ENCODE assay signal across 12 cellular contexts in genomic region chr19:5973867-5974635, GRCh38. TPM values are rescaled to one million over a fixed set of nuclear protein-coding genes. Genes with fewer than 3 reads are reported as not detected.
A peak's percentile ranks its signal among the peaks of the same experiment; 100 is the strongest.
DNase-seq lines count a peak whose midpoint lies in the region; ATAC-seq, FAIRE-seq and TF ChIP-seq lines count a peak whose summit lies in the region.
"Had no signal": no experiment of that assay in that cellular context is flagged by ENCODE, and none has a peak within 500 bp of the region (broad histone marks: within the 10 kb centered on the region; RNA-seq: fewer than 3 reads in every experiment).

No MANE protein-coding gene starts in this region.

- no peak for FAIRE-seq in HepG2 (lab: Jason Lieb, UNC)
- FAIRE-seq: TTC549 had no signal

- 82% methylated on average over 8 of the region's 15 CpGs for WGBS in HepG2 (ENCODE audit: low lambda C conversion rate)
- 91% methylated on average over 5 of the region's 15 CpGs for WGBS in right lobe of liver (ENCODE audit: insufficient coverage, low coverage, low lambda C conversion rate, missing lambda C conversion rate)

- POLR2A ChIA-PET in HepG2 (lab: Yijun Ruan, JAX), result interaction anchor here (1.0 to 4.1 kb wide), 13 partner anchors 8 to 146 kb away, joined by 3 to 30 read pairs (median 5); partner anchors contain the start of genes NDUFA11 and VMAC

- TF ChIP-seq POLR2A in HepG2 (IDR thresholded peaks at IDR 0.05; ENCODE audit: insufficient read depth in 1 of 2, low read depth in 2 of 2, low read length in 2 of 2) (no peak), right lobe of liver (IDR thresholded peaks at IDR 0.05) (no peak)

- H3K27ac ChIP-seq in HepG2 (ENCODE audit: extremely low read length, insufficient read depth, low read length), result peak overlapping the region; percentile 72
- no peak overlapping the region for H3K27ac ChIP-seq in right lobe of liver
- H3K27ac ChIP-seq in lower lobe of right lung, result no peak overlapping the region
- no peak overlapping the region for H3K27ac ChIP-seq in upper lobe of right lung

- peaks cover 94% of the 10 kb centered on the region for H3K79me2 ChIP-seq in HepG2 (ENCODE audit: insufficient read depth, low read length)

- no peak for DNase-seq in HepG2 (ENCODE audit: low spot score)
- no peak for DNase-seq in right lobe of liver
- DNase-seq in activated T-helper 1 cell treated with anti-CD3 and anti-CD28 coated beads, Interleukin-12 subunit alpha, Interleukin-12 subunit beta, Interleukin-2, Interleukin-4 antibody, amounts not matched to agents 30 ng/mL and 10 ng/mL and 1 ng/mL, durations not matched to agents 14 hours and 24 hours and 36 hours (ENCODE audit: low spot score), result no peak
- DNase-seq in lower lobe of right lung, result peak; percentile 28
- no peak for DNase-seq in type B pancreatic cell (ENCODE audit: extremely low spot score, unreplicated experiment)
- no peak for DNase-seq in stimulated activated naive CD4-positive, alpha-beta T cell (lab: John Stamatoyannopoulos, UW)
- no peak for DNase-seq in upper lobe of right lung
- DNase-seq: KG1, NCI-H1436 treated with DMSO at 0.1 percent for 48 hours, SHP77 treated with DMSO at 0.1 percent for 48 hours had no signal

- no peaks in the 10 kb centered on the region; a peak in 1 of 5 replicates for H3K27me3 ChIP-seq in HepG2 (ENCODE audit: control insufficient read depth in 1 of 2, insufficient read depth in 2 of 2, low read length in 2 of 2)
- H3K27me3 ChIP-seq in right lobe of liver, result no peaks in the 10 kb centered on the region
- no peaks in the 10 kb centered on the region for H3K27me3 ChIP-seq in lower lobe of right lung (ENCODE audit: low read depth)
- no peaks in the 10 kb centered on the region for H3K27me3 ChIP-seq in upper lobe of right lung

- no TSS peak for BruUV-seq in HepG2 (replicated peaks; lab: Mats Ljungman, UMichigan)

- H3K4me3 ChIP-seq in HepG2 (replicated peaks in 1 of 3; ENCODE audit: insufficient read depth in 1 of 3, low read depth in 2 of 3, low read length in 3 of 3) (peak overlapping the region in 2 of 3 experiments; percentile 39 to 87; a peak in 3 of 6 replicates), right lobe of liver (no peak overlapping the region), lower lobe of right lung (no peak overlapping the region), upper lobe of right lung (no peak overlapping the region)

- H3K9me3 ChIP-seq in HepG2 (ENCODE audit: low read length) (no peaks in the 10 kb centered on the region), right lobe of liver (no peaks in the 10 kb centered on the region), lower lobe of right lung (no peaks in the 10 kb centered on the region), upper lobe of right lung (no peaks in the 10 kb centered on the region)

- H3K36me3 Mint-ChIP-seq in activated T-helper 1 cell treated with anti-CD3 and anti-CD28 coated beads, Interleukin-12 subunit alpha, Interleukin-12 subunit beta, Interleukin-2, Interleukin-4 antibody, amounts not matched to agents 30 ng/mL and 10 ng/mL and 1 ng/mL, durations not matched to agents 14 hours and 24 hours and 36 hours (ENCODE audit: low read depth), result peaks cover 31% of the 10 kb centered on the region
- H3K36me3 Mint-ChIP-seq in type B pancreatic cell, result peaks cover 5% of the 10 kb centered on the region

- H2AFZ ChIP-seq in HepG2 (ENCODE audit: low read length), result no peak overlapping the region

- CTCF ChIA-PET in HepG2 (lab: Yijun Ruan, JAX; ENCODE audit: low intra/inter-chr PET ratio, low total read pairs), result no interaction called here

- in situ Hi-C loops in HepG2 (cut with HindIII; ENCODE audit: extremely low pct_ligation_motif_present, low pct_unique_long_range_greater_than_20kb), result no loop called here

- peaks cover 65% of the 10 kb centered on the region for H3K4me1 Mint-ChIP-seq in activated T-helper 1 cell treated with anti-CD3 and anti-CD28 coated beads, Interleukin-12 subunit alpha, Interleukin-12 subunit beta, Interleukin-2, Interleukin-4 antibody, amounts not matched to agents 30 ng/mL and 10 ng/mL and 1 ng/mL, durations not matched to agents 14 hours and 24 hours and 36 hours (ENCODE audit: low read depth)
- H3K4me1 Mint-ChIP-seq in type B pancreatic cell (ENCODE audit: unreplicated experiment), result peaks cover 26% of the 10 kb centered on the region

- H3K9ac ChIP-seq in HepG2 (ENCODE audit: insufficient read depth, low read depth, low read length), result peak overlapping the region; percentile 34; the same call in 1 of the 2 replicates

- no peaks in the 10 kb centered on the region for H3K9me3 Mint-ChIP-seq in activated T-helper 1 cell treated with anti-CD3 and anti-CD28 coated beads, Interleukin-12 subunit alpha, Interleukin-12 subunit beta, Interleukin-2, Interleukin-4 antibody, amounts not matched to agents 30 ng/mL and 10 ng/mL and 1 ng/mL, durations not matched to agents 14 hours and 24 hours and 36 hours
- no peaks in the 10 kb centered on the region for H3K9me3 Mint-ChIP-seq in type B pancreatic cell

- peak overlapping the region; percentile 98 for H3K4me3 Mint-ChIP-seq in activated T-helper 1 cell treated with anti-CD3 and anti-CD28 coated beads, Interleukin-12 subunit alpha, Interleukin-12 subunit beta, Interleukin-2, Interleukin-4 antibody, amounts not matched to agents 30 ng/mL and 10 ng/mL and 1 ng/mL, durations not matched to agents 14 hours and 24 hours and 36 hours
- H3K4me3 Mint-ChIP-seq in type B pancreatic cell, result peak overlapping the region; percentile 93

- peak overlapping the region; percentile 99 for H3K4me2 ChIP-seq in HepG2 (ENCODE audit: low read depth, low read length)

- H3K27me3 Mint-ChIP-seq in activated T-helper 1 cell treated with anti-CD3 and anti-CD28 coated beads, Interleukin-12 subunit alpha, Interleukin-12 subunit beta, Interleukin-2, Interleukin-4 antibody, amounts not matched to agents 30 ng/mL and 10 ng/mL and 1 ng/mL, durations not matched to agents 14 hours and 24 hours and 36 hours (ENCODE audit: insufficient read depth), result no peaks in the 10 kb centered on the region
- H3K27me3 Mint-ChIP-seq in type B pancreatic cell, result no peaks in the 10 kb centered on the region

- peaks cover 38% of the 10 kb centered on the region for H4K20me1 ChIP-seq in HepG2 (ENCODE audit: insufficient read depth, low read length)

- no peak for ATAC-seq in HepG2
- no peak for ATAC-seq in right lobe of liver
- no peak for ATAC-seq in lower lobe of right lung
- ATAC-seq in upper lobe of right lung, result no peak
- no peak for ATAC-seq in HG03025 (IDR thresholded peaks at IDR 0.05; ENCODE audit: low FRiP score, unreplicated experiment)

- no peak for TF ChIP-seq RAD21 in HepG2 (CRISPR knock-in tag; IDR thresholded peaks at IDR 0.05)

- peaks cover 86% of the 10 kb centered on the region for H3K4me1 ChIP-seq in HepG2 (ENCODE audit: insufficient read depth, low read length)
- H3K4me1 ChIP-seq in right lobe of liver, result peaks cover 0 to 34% (median 7%) of the 10 kb centered on the region in 4 donors
- peaks cover 59% of the 10 kb centered on the region for H3K4me1 ChIP-seq in lower lobe of right lung
- peaks cover 44% of the 10 kb centered on the region for H3K4me1 ChIP-seq in upper lobe of right lung

- peaks cover 10 to 39% of the 10 kb centered on the region in 2 experiments for H3K36me3 ChIP-seq in HepG2 (replicated peaks in 1 of 2; ENCODE audit: control insufficient read depth in 1 of 2, insufficient read depth in 2 of 2, low read length in 2 of 2)
- H3K36me3 ChIP-seq in right lobe of liver, result no peaks in the 10 kb centered on the region
- H3K36me3 ChIP-seq in lower lobe of right lung, result peaks cover 37% of the 10 kb centered on the region
- peaks cover 24% of the 10 kb centered on the region for H3K36me3 ChIP-seq in upper lobe of right lung

- no peak for TF ChIP-seq EP300 in HepG2 (IDR thresholded peaks at IDR 0.05; ENCODE audit: low read depth in 2 of 2, low read length in 2 of 2)
- no peak for TF ChIP-seq EP300 in HepG2 (CRISPR knock-in tag; IDR thresholded peaks at IDR 0.05; ENCODE audit: borderline replicate concordance)

- peak overlapping the region; percentile 79 for H3K27ac Mint-ChIP-seq in activated T-helper 1 cell treated with anti-CD3 and anti-CD28 coated beads, Interleukin-12 subunit alpha, Interleukin-12 subunit beta, Interleukin-2, Interleukin-4 antibody, amounts not matched to agents 30 ng/mL and 10 ng/mL and 1 ng/mL, durations not matched to agents 14 hours and 24 hours and 36 hours
- H3K27ac Mint-ChIP-seq in type B pancreatic cell, result peak overlapping the region; percentile 56

- TF ChIP-seq CTCF in HepG2 (CRISPR knock-in tag; IDR thresholded peaks at IDR 0.05) (no peak), right lobe of liver (IDR thresholded peaks at IDR 0.05) (no peak), lower lobe of right lung (IDR thresholded peaks at IDR 0.05) (no peak), type B pancreatic cell (conservative IDR thresholded peaks at IDR 0.05) (no peak), upper lobe of right lung (IDR thresholded peaks at IDR 0.05) (no peak)

- intact Hi-C loops in HepG2 (cut with micrococcal nuclease; ENCODE audit: unreplicated experiment) (no loop called here), right lobe of liver (cut with DNase I) (no loop called here), lower lobe of right lung (cut with DNase I) (no loop called here), upper lobe of right lung (cut with DNase I) (no loop called here)
- intact Hi-C loops in activated T-helper 1 cell treated with anti-CD3 and anti-CD28 coated beads, Interleukin-12 subunit alpha, Interleukin-12 subunit beta, Interleukin-2, Interleukin-4 antibody, amounts not matched to agents 30 ng/mL and 10 ng/mL and 1 ng/mL, durations not matched to agents 14 hours and 24 hours and 36 hours (cut with micrococcal nuclease), result no loop called here

RNA-seq across cellular contexts. Expression of gene RANBP3, which starts 3.9 kb away (rescaled TPM):
- 37.2 and 39.5 TPM in 2 replicates for total RNA-seq in HepG2 (2016; rRNA removed; fragmentation: Illumina TruSeq; extraction: Trizol)
- 15.1 and 18.2 TPM in 2 replicates for total RNA-seq in HepG2 (2016; cell fraction: cytosol; rRNA removed; fragmentation: Illumina TruSeq; extraction: Trizol; ENCODE audit: low read depth)
- total RNA-seq in HepG2 (2016; cell fraction: insoluble cytoplasmic fraction; rRNA removed; fragmentation: Illumina TruSeq; extraction: Trizol), result 27.1 and 40.8 TPM in 2 replicates
- total RNA-seq in HepG2 (2016; cell fraction: membrane; rRNA removed; fragmentation: Illumina TruSeq; extraction: Trizol), result 19.4 and 20.4 TPM in 2 replicates
- 47.7 and 56.8 TPM in 2 replicates for total RNA-seq in HepG2 (2016; cell fraction: nucleus; rRNA removed; fragmentation: Illumina TruSeq; extraction: Trizol)
- polyA plus RNA-seq in HepG2 (2011; rRNA removed), result 149 and 151 TPM in 2 replicates
- 91.7 and 149 TPM in 2 replicates for polyA plus RNA-seq in HepG2 (2011; cell fraction: cytosol; rRNA removed)
- polyA plus RNA-seq in HepG2 (2011; cell fraction: nucleus; rRNA removed), result 233 and 293 TPM in 2 replicates
- polyA plus RNA-seq in HepG2 (2012), result 62.1 and 64.6 TPM in 2 replicates
- polyA plus RNA-seq in HepG2 (2016; cell fraction: cytosol; fragmentation: Illumina TruSeq; extraction: Trizol; ENCODE audit: low read depth), result 10.3 and 11.7 TPM in 2 replicates
- 53.5 and 62.0 TPM in 2 replicates for polyA plus RNA-seq in HepG2 (2016; cell fraction: insoluble cytoplasmic fraction; fragmentation: Illumina TruSeq; extraction: Trizol; ENCODE audit: low read depth)
- 18.2 and 24.3 TPM in 2 replicates for polyA plus RNA-seq in HepG2 (2016; cell fraction: membrane; fragmentation: Illumina TruSeq; extraction: Trizol; ENCODE audit: low read depth)
- 127 and 170 TPM in 2 replicates for polyA plus RNA-seq in HepG2 (2016; cell fraction: nucleus; fragmentation: Illumina TruSeq; extraction: Trizol; ENCODE audit: insufficient read depth, low read depth)
- 43.2 and 193 TPM in 2 replicates for polyA minus RNA-seq in HepG2 (2011; rRNA and poly(A)+ RNA removed; ENCODE audit: low replicate concordance)
- 76.9 and 86.6 TPM in 2 replicates for polyA minus RNA-seq in HepG2 (2011; cell fraction: cytosol; rRNA and poly(A)+ RNA removed)
- 74.3 and 80.3 TPM in 2 replicates for polyA minus RNA-seq in HepG2 (2011; cell fraction: nucleus; rRNA and poly(A)+ RNA removed)
- total RNA-seq in right lobe of liver, result 10 to 100 TPM; 21.7 to 49.5 (median 24.5) TPM
- 122 and 126 TPM in 2 replicates for total RNA-seq in activated T-helper 1 cell treated with anti-CD3 and anti-CD28 coated beads, Interleukin-12 subunit alpha, Interleukin-12 subunit beta, Interleukin-2, Interleukin-4 antibody, amounts not matched to agents 30 ng/mL and 10 ng/mL and 1 ng/mL, durations not matched to agents 14 hours and 24 hours and 36 hours
- 70.8 TPM for total RNA-seq in lower lobe of right lung
- 75.5 and 92.4 TPM in 2 replicates for total RNA-seq in type B pancreatic cell (ENCODE audit: low replicate concordance)
- total RNA-seq in upper lobe of right lung, result 65.5 TPM

RNA-seq across cellular contexts. Expression of gene CAPS, which starts 60.0 kb away (rescaled TPM):
- 1.7 and 3.1 TPM in 2 replicates for total RNA-seq in HepG2 (2016; rRNA removed; fragmentation: Illumina TruSeq; extraction: Trizol)
- total RNA-seq in HepG2 (2016; cell fraction: cytosol; rRNA removed; fragmentation: Illumina TruSeq; extraction: Trizol; ENCODE audit: low read depth), result 0.40 and 0.53 TPM in 2 replicates
- total RNA-seq in HepG2 (2016; cell fraction: insoluble cytoplasmic fraction; rRNA removed; fragmentation: Illumina TruSeq; extraction: Trizol), result 1.1 and 3.0 TPM in 2 replicates
- total RNA-seq in HepG2 (2016; cell fraction: membrane; rRNA removed; fragmentation: Illumina TruSeq; extraction: Trizol), result 1.2 and 1.4 TPM in 2 replicates
- 2.6 and 2.9 TPM in 2 replicates for total RNA-seq in HepG2 (2016; cell fraction: nucleus; rRNA removed; fragmentation: Illumina TruSeq; extraction: Trizol)
- polyA plus RNA-seq in HepG2 (2011; rRNA removed), result 3.1 and 4.5 TPM in 2 replicates
- 2.9 and 3.5 TPM in 2 replicates for polyA plus RNA-seq in HepG2 (2011; cell fraction: cytosol; rRNA removed)
- polyA plus RNA-seq in HepG2 (2011; cell fraction: nucleus; rRNA removed), result 19.5 and 22.9 TPM in 2 replicates
- polyA plus RNA-seq in HepG2 (2012), result 1.8 and 1.9 TPM in 2 replicates
- 0.40 and 0.43 TPM in 2 replicates for polyA plus RNA-seq in HepG2 (2016; cell fraction: cytosol; fragmentation: Illumina TruSeq; extraction: Trizol; ENCODE audit: low read depth)
- polyA plus RNA-seq in HepG2 (2016; cell fraction: insoluble cytoplasmic fraction; fragmentation: Illumina TruSeq; extraction: Trizol; ENCODE audit: low read depth), result 1.1 and 1.4 TPM in 2 replicates
- polyA plus RNA-seq in HepG2 (2016; cell fraction: membrane; fragmentation: Illumina TruSeq; extraction: Trizol; ENCODE audit: low read depth), result 0.61 and 0.87 TPM in 2 replicates
- polyA plus RNA-seq in HepG2 (2016; cell fraction: nucleus; fragmentation: Illumina TruSeq; extraction: Trizol; ENCODE audit: insufficient read depth, low read depth), result 10.1 and 13.8 TPM in 2 replicates
- polyA minus RNA-seq in HepG2 (2011; rRNA and poly(A)+ RNA removed; ENCODE audit: low replicate concordance), result 0.28 and 3.1 TPM in 2 replicates
- polyA minus RNA-seq in HepG2 (2011; cell fraction: cytosol; rRNA and poly(A)+ RNA removed), result 0.40 and 1.1 TPM in 2 replicates
- 3.0 and 3.1 TPM in 2 replicates for polyA minus RNA-seq in HepG2 (2011; cell fraction: nucleus; rRNA and poly(A)+ RNA removed)
- 1 to 10 TPM; 1.1 to 7.9 (median 5.0) TPM for total RNA-seq in right lobe of liver
- total RNA-seq in activated T-helper 1 cell treated with anti-CD3 and anti-CD28 coated beads, Interleukin-12 subunit alpha, Interleukin-12 subunit beta, Interleukin-2, Interleukin-4 antibody, amounts not matched to agents 30 ng/mL and 10 ng/mL and 1 ng/mL, durations not matched to agents 14 hours and 24 hours and 36 hours, result 3.4 and 3.6 TPM in 2 replicates
- 76.7 TPM for total RNA-seq in lower lobe of right lung
- total RNA-seq in type B pancreatic cell (ENCODE audit: low replicate concordance), result 13.9 and 14.1 TPM in 2 replicates
- 12.5 TPM for total RNA-seq in upper lobe of right lung

Comparison
In these comparisons a context has a peak if more than half of its experiments do, and no peak if none do; other contexts are left out.
1. H3K4me3 ChIP-seq: peak in HepG2 (2 of 3); none in right lobe of liver (0 of 3), lower lobe of right lung (single experiment) and upper lobe of right lung (single experiment).